9 cellular contexts compared by ENCODE assay signal in the genomic region with DNA sequence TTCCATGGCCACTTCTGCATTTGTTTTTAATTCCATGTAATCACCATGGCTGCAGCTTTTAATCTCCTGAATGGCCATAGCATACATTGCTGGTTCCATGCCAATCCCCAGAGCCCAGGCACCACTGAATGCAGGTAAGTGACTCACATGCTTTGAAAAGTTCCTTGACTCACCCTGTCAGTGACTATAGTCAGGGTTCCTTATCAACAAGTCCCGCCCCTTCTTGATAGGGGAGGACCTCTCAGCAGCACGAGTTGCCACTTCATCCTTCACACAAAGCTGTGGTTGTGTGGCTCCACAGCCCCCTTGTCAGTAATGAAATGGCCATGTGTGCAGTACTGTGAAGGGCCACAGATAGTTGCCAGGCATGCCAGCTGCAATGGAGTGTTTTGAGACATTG.
DNase-seq lines count a peak whose midpoint lies in the region; ATAC-seq and TF ChIP-seq lines count a peak whose summit lies in the region.
"Had no signal": no experiment of that assay in that cellular context is flagged by ENCODE, and none has a peak within 500 bp of the region (broad histone marks: within the 10 kb centered on the region; RNA-seq: fewer than 3 reads in every experiment).

No MANE protein-coding gene starts in this region.

- peak overlapping the region; percentile 36 to 83 (median 60) for H3K27ac ChIP-seq in heart right ventricle

- H3K9me3 ChIP-seq in heart right ventricle: peaks cover 0 to 4% (median 0%) of the 10 kb centered on the region in 11 donors

- WGBS in heart right ventricle, 2 donors: 9 to 15% methylated on average over 2 of the region's 2 CpGs

- no peak overlapping the region for H3K4me3 ChIP-seq in heart right ventricle

- intact Hi-C loops in heart right ventricle (cut with DNase I): loop anchor here in 2 of 10 donors (2.0 to 5.0 kb wide), 2 partner anchors 84 kb away; no protein-coding TSS in a partner anchor

- ATAC-seq in heart right ventricle (peak; percentile 65 to 96 (median 92)), HG03039 (IDR thresholded peaks at IDR 0.05; ENCODE audit: unreplicated experiment) (no peak)

- no peak for TF ChIP-seq CTCF in heart right ventricle (IDR thresholded peaks at IDR 0.05)

- DNase-seq in NCI-H345 (lab: John Stamatoyannopoulos, UW) (peak; percentile 15), NCI-H345 treated with DMSO at 0.1 percent for 48 hours (lab: John Stamatoyannopoulos, UW; ENCODE audit: unreplicated experiment) (no peak), T1000 (lab: John Stamatoyannopoulos, UW) (peak; percentile 68), heart right ventricle (peak in 1 of 2 donors; percentile 71), NCI-H1694 treated with DMSO at 0.1 percent for 48 hours (lab: John Stamatoyannopoulos, UW) (no peak)
- DNase-seq in stimulated activated CD4-positive, alpha-beta T cell treated with anti-CD3 and anti-CD28 coated beads, Interleukin-15, amount 100 ng/mL, for 24 hours: peak; percentile 24
- no peak for DNase-seq in activated effector memory CD4-positive, alpha-beta T cell treated with Interleukin-2 at 50 U/mL for 16 hours
- DNase-seq: NCI-H2171 had no signal

- H3K27me3 ChIP-seq in heart right ventricle: no peaks in the 10 kb centered on the region

- H3K36me3 ChIP-seq in heart right ventricle: no peaks in the 10 kb centered on the region

- peaks cover 0 to 35% (median 5%) of the 10 kb centered on the region in 9 donors for H3K4me1 ChIP-seq in heart right ventricle

Comparison
In these comparisons a context has a peak if more than half of its experiments do, and no peak if none do; other contexts are left out.
1. DNase-seq: peak in NCI-H345 (single experiment), T1000 (single experiment) and stimulated activated CD4-positive, alpha-beta T cell treated with anti-CD3 and anti-CD28 coated beads, Interleukin-15, amount 100 ng/mL, for 24 hours (single experiment); none in NCI-H345 treated with DMSO at 0.1 percent for 48 hours (single experiment), NCI-H1694 treated with DMSO at 0.1 percent for 48 hours (single experiment) and activated effector memory CD4-positive, alpha-beta T cell treated with Interleukin-2 at 50 U/mL for 16 hours (single experiment).